8 cellular contexts compared by ENCODE assay signal in the genomic region with DNA sequence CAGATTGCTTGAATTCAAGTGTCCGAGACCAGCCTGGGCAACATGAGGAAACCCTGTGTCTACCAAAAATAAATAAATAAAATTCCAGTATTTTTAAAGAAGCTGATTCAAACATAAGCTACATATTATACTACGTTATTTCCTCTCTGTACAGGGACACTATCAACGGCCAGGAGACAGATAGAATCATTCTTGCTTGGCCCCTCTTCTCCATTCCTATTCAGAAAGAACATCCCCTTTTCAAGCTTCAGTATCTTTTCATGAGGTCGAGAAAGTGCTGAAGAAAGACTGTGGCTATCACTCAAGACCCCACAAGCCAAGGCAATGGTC. TPM values are rescaled to one million over a fixed set of nuclear protein-coding genes. Genes with fewer than 3 reads are reported as not detected.
A peak's percentile ranks its signal among the peaks of the same experiment; 100 is the strongest.
DNase-seq lines count a peak whose midpoint lies in the region; ATAC-seq and TF ChIP-seq lines count a peak whose summit lies in the region.

No MANE protein-coding gene starts in this region.

- H3K36me3 ChIP-seq in OCI-LY3 (replicated peaks; ENCODE audit: low read depth, low read length) (no peaks in the 10 kb centered on the region), esophagus (ENCODE audit: control insufficient read depth in 2 of 2, insufficient read depth in 2 of 2, low read length in 1 of 2) (no peaks in the 10 kb centered on the region), rectal smooth muscle tissue (ENCODE audit: control insufficient read depth, insufficient read depth, low read length) (no peaks in the 10 kb centered on the region)

- H3K9me3 ChIP-seq in OCI-LY3 (ENCODE audit: insufficient read depth, low read length) (no peaks in the 10 kb centered on the region), esophagus (ENCODE audit: control insufficient read depth in 2 of 2, insufficient read depth in 1 of 2, low read depth in 1 of 2, low read length in 1 of 2) (no peaks in the 10 kb centered on the region)

- peak overlapping the region; percentile 91 for H3K4me2 ChIP-seq in OCI-LY3 (ENCODE audit: low read length)

- H3K4me3 ChIP-seq in AG10803 (ENCODE audit: low read length) = peak overlapping the region; percentile 84
- H3K4me3 ChIP-seq in OCI-LY3 (ENCODE audit: low read length) = peak overlapping the region; percentile 93
- H3K4me3 ChIP-seq in esophagus (ENCODE audit: low read depth in 1 of 2, low read length in 2 of 2) = peak overlapping the region in 1 of 2 donors; percentile 77
- peak overlapping the region; percentile 96 for H3K4me3 ChIP-seq in rectal smooth muscle tissue (ENCODE audit: low read length)

- H3K9ac ChIP-seq in OCI-LY3 (ENCODE audit: low read length) = peak overlapping the region; percentile 75
- H3K9ac ChIP-seq in rectal smooth muscle tissue (ENCODE audit: low read length) = no peak overlapping the region

- ATAC-seq in GM21447 (IDR thresholded peaks at IDR 0.05; ENCODE audit: unreplicated experiment) = peak; percentile 1

- no peaks in the 10 kb centered on the region for H4K20me1 ChIP-seq in OCI-LY3 (ENCODE audit: insufficient read depth, low read length)

- H3K27ac ChIP-seq in OCI-LY3 (ENCODE audit: low read length) (no peak overlapping the region), esophagus (ENCODE audit: low read depth in 2 of 2, low read length in 1 of 2) (peak overlapping the region; percentile 96), rectal smooth muscle tissue (ENCODE audit: low read depth, low read length) (peak overlapping the region; percentile 69)

- H3K4me1 ChIP-seq in OCI-LY3 (ENCODE audit: low read length) (peaks cover 18% of the 10 kb centered on the region), esophagus (ENCODE audit: control insufficient read depth in 2 of 2, insufficient read depth in 2 of 2, low read length in 1 of 2) (peaks cover 0 to 4% of the 10 kb centered on the region in 2 donors), rectal smooth muscle tissue (ENCODE audit: control insufficient read depth, insufficient read depth, low read length) (peaks cover 10% of the 10 kb centered on the region)

- 0 out of 2 replicates have a peak, but pooled peaks have one; percentile 46 for TF ChIP-seq CTCF in AG10803 (conservative IDR thresholded peaks at IDR 0.05; ENCODE audit: low read length)
- no peak for TF ChIP-seq CTCF in OCI-LY3 (IDR thresholded peaks at IDR 0.05; ENCODE audit: low read depth, low read length)

- 3% methylated on average over 4 of the region's 4 CpGs for WGBS in esophagus, 2 donors

- peak overlapping the region; percentile 75 for H2AFZ ChIP-seq in OCI-LY3 (ENCODE audit: low read depth, low read length)

- no peaks in the 10 kb centered on the region for H3K79me2 ChIP-seq in OCI-LY3 (ENCODE audit: low read length)

- no peak for DNase-seq in AG10803 (ENCODE audit: low read depth)
- no peak for DNase-seq in RPMI8226
- DNase-seq in NCI-H2227 (lab: John Stamatoyannopoulos, UW; ENCODE audit: unreplicated experiment) = no peak
- DNase-seq in hepatic stellate cell (ENCODE audit: low spot score) = no peak

- H3K27me3 ChIP-seq in OCI-LY3 (ENCODE audit: low read depth, low read length) = no peaks in the 10 kb centered on the region
- H3K27me3 ChIP-seq in esophagus (ENCODE audit: control insufficient read depth in 1 of 2, insufficient read depth in 2 of 2, low read length in 2 of 2) = no peaks in the 10 kb centered on the region
- H3K27me3 ChIP-seq in rectal smooth muscle tissue (ENCODE audit: control insufficient read depth, insufficient read depth, low read length) = no peaks in the 10 kb centered on the region

RNA-seq across cellular contexts. Expression of gene DHRS7, which starts 0.3 kb away (rescaled TPM):
- 10 to 100 TPM; 33.3 to 37.5 TPM for polyA plus RNA-seq in esophagus
